Comparison of ENCODE assay signal across 8 cellular contexts in the genomic region with DNA sequence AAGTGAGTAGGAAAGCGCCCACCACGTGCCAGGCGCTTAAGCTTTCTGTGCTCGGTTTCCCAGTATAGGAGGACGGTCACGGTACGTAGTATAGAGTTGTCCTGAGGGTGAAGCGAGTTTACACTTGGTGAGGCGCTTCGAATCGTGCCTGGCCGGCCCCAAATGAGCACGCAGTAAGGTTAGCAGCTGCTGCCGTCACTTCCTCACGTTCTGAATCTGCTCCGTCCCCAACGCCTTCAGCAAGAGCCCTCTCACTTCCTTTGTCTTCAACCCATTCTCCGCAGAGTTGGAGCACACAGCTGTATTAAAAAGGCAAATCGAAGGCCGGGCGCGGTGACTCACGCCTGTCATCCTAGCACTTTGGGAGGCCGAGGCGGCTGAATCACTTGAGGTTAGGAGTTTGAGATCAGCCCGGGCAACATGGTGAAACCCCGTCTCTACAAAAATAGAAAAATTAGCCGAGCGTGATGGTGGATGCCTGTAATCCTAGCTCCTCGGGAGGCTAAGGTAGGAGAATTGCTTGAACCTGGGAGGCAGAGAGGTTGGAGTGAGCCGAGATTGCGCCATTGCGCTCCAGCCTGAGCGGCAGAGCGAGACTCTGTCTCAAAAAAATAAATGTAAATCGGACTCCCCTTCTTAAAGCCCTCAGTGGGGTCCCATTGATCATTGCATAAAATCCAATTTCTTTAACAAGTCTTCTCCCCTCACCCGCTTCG. TPM values are rescaled to one million over a fixed set of nuclear protein-coding genes. Genes with fewer than 3 reads are reported as not detected.
A peak's percentile ranks its signal among the peaks of the same experiment; 100 is the strongest.
DNase-seq lines count a peak whose midpoint lies in the region; ATAC-seq and TF ChIP-seq lines count a peak whose summit lies in the region.

No MANE protein-coding gene starts in this region.

- H3K9me2 ChIP-seq in OCI-LY1 (ENCODE audit: low read depth, low read length): no peaks in the 10 kb centered on the region

- H3F3A ChIP-seq in OCI-LY1 (ENCODE audit: insufficient read depth, low read length): no peaks in the 10 kb centered on the region

- H4K20me1 ChIP-seq in OCI-LY1 (ENCODE audit: insufficient read depth, low read length): no peaks in the 10 kb centered on the region

- H2AFZ ChIP-seq in OCI-LY1 (ENCODE audit: low read length): no peak overlapping the region

- H3K9ac ChIP-seq in OCI-LY1 (ENCODE audit: low read length): peak overlapping the region; percentile 75

- no peaks in the 10 kb centered on the region for H3K79me2 ChIP-seq in OCI-LY1 (ENCODE audit: insufficient read depth, low read length)

- no peaks in the 10 kb centered on the region for H3K27me3 Mint-ChIP-seq in nephron (ENCODE audit: low read depth)

- H3K36me3 Mint-ChIP-seq in nephron (ENCODE audit: low read depth): peaks cover 9% of the 10 kb centered on the region

- peak; percentile 53 for DNase-seq in Ammon's horn (ENCODE audit: low spot score)
- peak; percentile 84 for DNase-seq in activated T-cell treated with anti-CD3 and anti-CD28 coated beads for 48 hours (ENCODE audit: low read depth)
- peak; percentile 35 for DNase-seq in esophagus squamous epithelium (lab: John Stamatoyannopoulos, UW)
- peak; percentile 83 for DNase-seq in stimulated activated naive CD8-positive, alpha-beta T cell treated with anti-CD3 and anti-CD28 coated beads, Interleukin-15, Interleukin-2, amounts not matched to agents 100 U/mL and 50 U/mL, for 24 hours

- H3K4me3 Mint-ChIP-seq in nephron: peak overlapping the region; percentile 90 to 97 (median 97)

- WGBS in esophagus squamous epithelium, 2 donors: 11 to 23% methylated on average over 24 to 31 of the region's 38 CpGs

- H3K27ac Mint-ChIP-seq in nephron: peak overlapping the region; percentile 45 to 98 (median 97)

- ATAC-seq in GM19324 (IDR thresholded peaks at IDR 0.05; ENCODE audit: low FRiP score, unreplicated experiment) (peak; percentile 31), HG03457 (IDR thresholded peaks at IDR 0.05; ENCODE audit: unreplicated experiment) (peak; percentile 33)
- peak; percentile 71 for ATAC-seq in stimulated activated naive CD8-positive, alpha-beta T cell treated with anti-CD3 and anti-CD28 coated beads, Interleukin-15, Interleukin-2, amounts not matched to agents 100 U/mL and 50 U/mL, for 24 hours

- H3K4me1 Mint-ChIP-seq in nephron: peaks cover 34% of the 10 kb centered on the region

- H3K36me3 ChIP-seq in OCI-LY1 (ENCODE audit: insufficient read depth, low read length) (peaks cover 34% of the 10 kb centered on the region), esophagus squamous epithelium (peaks cover 0 to 12% (median 7%) of the 10 kb centered on the region in 3 donors)

- H3K27me3 ChIP-seq in OCI-LY1 (ENCODE audit: insufficient read depth, low read length) (no peaks in the 10 kb centered on the region), esophagus squamous epithelium (no peaks in the 10 kb centered on the region)

- peaks cover 25% of the 10 kb centered on the region for H3K4me1 ChIP-seq in OCI-LY1 (ENCODE audit: insufficient read depth, low read length, severe bottlenecking)
- peaks cover 12 to 49% (median 13%) of the 10 kb centered on the region in 3 donors for H3K4me1 ChIP-seq in esophagus squamous epithelium

- 0 out of 2 replicates have a peak, but pooled peaks cover 9% of the 10 kb centered on the region for H3K9me3 ChIP-seq in OCI-LY1 (ENCODE audit: low read length)
- H3K9me3 ChIP-seq in esophagus squamous epithelium: no peaks in the 10 kb centered on the region

- intact Hi-C loops in esophagus squamous epithelium (cut with DNase I): no loop called here

- peak overlapping the region; percentile 96 for H3K4me2 ChIP-seq in OCI-LY1 (ENCODE audit: low read length)

- TF ChIP-seq POLR2A in esophagus squamous epithelium (IDR thresholded peaks at IDR 0.05): no peak

- no peaks in the 10 kb centered on the region for H3K9me3 Mint-ChIP-seq in nephron

- TF ChIP-seq CTCF in OCI-LY1 (IDR thresholded peaks at IDR 0.05; ENCODE audit: low read length): 0 out of 2 replicates have a peak, but pooled peaks have one; percentile 1
- no peak for TF ChIP-seq CTCF in esophagus squamous epithelium (IDR thresholded peaks at IDR 0.05)
- no peak for TF ChIP-seq CTCF in nephron (IDR thresholded peaks at IDR 0.05; ENCODE audit: unreplicated experiment in 3 of 3)

- peak overlapping the region; percentile 64 for H3K27ac ChIP-seq in OCI-LY1 (ENCODE audit: low read depth, low read length, poor library complexity, severe bottlenecking)
- H3K27ac ChIP-seq in esophagus squamous epithelium: peak overlapping the region; percentile 93 to 98 (median 97)

- H3K4me3 ChIP-seq in OCI-LY1 (ENCODE audit: low read depth, low read length, poor library complexity, severe bottlenecking) (peak overlapping the region; percentile 75), esophagus squamous epithelium (peak overlapping the region; percentile 70 to 96 (median 86))

RNA-seq across cellular contexts. Expression of gene TDP1, which starts 0.7 kb away (rescaled TPM):
- total RNA-seq in esophagus squamous epithelium: 10 to 100 TPM in 3 of 4 donors, 1 to 10 TPM in 1; 9.1 to 24.5 (median 16.4) TPM

RNA-seq across cellular contexts. Expression of gene EFCAB11, which starts 1.9 kb away (rescaled TPM):
- 1 to 10 TPM; 3.4 to 8.0 (median 5.5) TPM for total RNA-seq in esophagus squamous epithelium

Comparison
In these comparisons a context has a peak if more than half of its experiments do, and no peak if none do; other contexts are left out.
1. Peak in every context shown above with its lines: DNase-seq, ATAC-seq, H3K4me3 ChIP-seq and H3K27ac ChIP-seq.